ENCODE assay signal across 16 cellular contexts in the genomic region with DNA sequence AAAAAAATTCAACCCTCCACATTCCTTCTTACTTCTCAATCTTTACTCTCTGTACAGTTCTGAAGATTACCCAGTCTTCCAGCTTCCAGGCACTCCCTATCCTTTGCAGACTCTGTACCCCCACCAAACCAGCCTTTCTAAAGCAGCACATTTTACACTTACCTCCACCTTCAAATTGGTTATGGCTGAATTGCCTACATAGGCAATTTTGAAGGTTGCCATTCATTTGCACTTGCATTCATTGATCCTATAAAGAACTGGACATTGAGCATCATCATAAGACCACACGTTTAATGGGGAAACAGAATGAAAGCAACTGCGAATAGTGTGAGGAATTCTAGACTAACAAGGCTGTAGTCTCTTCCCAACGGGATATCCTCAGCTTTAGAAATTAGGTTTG.
A peak's percentile ranks its signal among the peaks of the same experiment; 100 is the strongest.
DNase-seq lines count a peak whose midpoint lies in the region; ATAC-seq, FAIRE-seq and TF ChIP-seq lines count a peak whose summit lies in the region.
"Had no signal": no experiment of that assay in that cellular context is flagged by ENCODE, and none has a peak within 500 bp of the region (broad histone marks: within the 10 kb centered on the region; RNA-seq: fewer than 3 reads in every experiment).

No MANE protein-coding gene starts in this region.

- H3K4me2 ChIP-seq in A549 (no peak overlapping the region), BLaER1 (peak overlapping the region; percentile 57), keratinocyte (ENCODE audit: control insufficient read depth, extremely low read depth, insufficient read depth, low read depth, low read length) (no peak overlapping the region)

- CTCF ChIA-PET in A549 (lab: Yijun Ruan, JAX) = interaction anchor here (0.8 kb wide), 1 partner anchor 19 kb away, joined by 3 read pairs; no protein-coding TSS in a partner anchor

- H3K36me3 ChIP-seq in BLaER1 = no peaks in the 10 kb centered on the region
- H3K36me3 ChIP-seq in KOPT-K1 (ENCODE audit: insufficient read depth, low read length) = no peaks in the 10 kb centered on the region
- H3K36me3 ChIP-seq in keratinocyte (ENCODE audit: control insufficient read depth in 2 of 2, extremely low read depth in 1 of 2, insufficient read depth in 2 of 2, low read length in 2 of 2) = no peaks in the 10 kb centered on the region
- no peaks in the 10 kb centered on the region for H3K36me3 ChIP-seq in gastrocnemius medialis

- H2AFZ ChIP-seq in keratinocyte (ENCODE audit: control insufficient read depth, low read length) = no peak overlapping the region

- no peak overlapping the region for H3K27ac ChIP-seq in A549
- H3K27ac ChIP-seq in BLaER1 = no peak overlapping the region
- peak overlapping the region; percentile 11 for H3K27ac ChIP-seq in KOPT-K1 (ENCODE audit: low read depth, low read length, poor library complexity, severe bottlenecking)
- H3K27ac ChIP-seq in keratinocyte (ENCODE audit: control insufficient read depth, insufficient read depth, low read length) = no peak overlapping the region
- H3K27ac ChIP-seq in gastrocnemius medialis = no peak overlapping the region

- H3K9me1 ChIP-seq in keratinocyte (ENCODE audit: control insufficient read depth, extremely low read depth, insufficient read depth, low read length) = no peaks in the 10 kb centered on the region

- TF ChIP-seq EP300 in A549 (IDR thresholded peaks at IDR 0.05) = no peak

- H3K9ac ChIP-seq in BLaER1 (no peak overlapping the region), keratinocyte (ENCODE audit: control insufficient read depth, extremely low read depth, insufficient read depth, low read length) (no peak overlapping the region)

- H3K36me3 Mint-ChIP-seq in activated naive CD4-positive, alpha-beta T cell treated with anti-CD3 and anti-CD28 coated beads, Interleukin-2, amount 50 U/mL, for 72 hours = no peaks in the 10 kb centered on the region
- H3K36me3 Mint-ChIP-seq: CD8-positive, alpha-beta T cell had no signal

- H3K9me3 ChIP-seq in A549 = no peaks in the 10 kb centered on the region
- no peaks in the 10 kb centered on the region for H3K9me3 ChIP-seq in BLaER1
- no peaks in the 10 kb centered on the region for H3K9me3 ChIP-seq in KOPT-K1 (ENCODE audit: insufficient read depth, low read length, poor library complexity, severe bottlenecking)
- no peaks in the 10 kb centered on the region for H3K9me3 ChIP-seq in keratinocyte (ENCODE audit: control insufficient read depth, low read depth, low read length)
- H3K9me3 ChIP-seq in gastrocnemius medialis = no peaks in the 10 kb centered on the region

- POLR2A ChIA-PET in A549 (lab: Yijun Ruan, JAX) = no interaction called here

- DNase-seq in A549 (ENCODE audit: low read depth in 1 of 2, low spot score in 1 of 2) (no peak), keratinocyte (ENCODE audit: low read depth, low spot score) (no peak), gastrocnemius medialis (no peak)
- no peak for DNase-seq in activated naive CD4-positive, alpha-beta T cell treated with anti-CD3 and anti-CD28 coated beads, Interleukin-2, amount 50 U/mL, for 72 hours (ENCODE audit: low spot score in 2 of 2)
- DNase-seq: AML-193; Calu3; CD8-positive, alpha-beta T cell; DMS79 treated with DMSO at 0.1 percent for 48 hours; GF-D8; H9; KBM-7 had no signal

- no peaks in the 10 kb centered on the region for H3K4me1 ChIP-seq in A549
- peaks cover 26% of the 10 kb centered on the region for H3K4me1 ChIP-seq in BLaER1
- H3K4me1 ChIP-seq in keratinocyte (ENCODE audit: control insufficient read depth, extremely low read depth, insufficient read depth, low read length) = peaks cover 21% of the 10 kb centered on the region
- H3K4me1 ChIP-seq in gastrocnemius medialis = no peaks in the 10 kb centered on the region

- no peaks in the 10 kb centered on the region for H3K9me3 Mint-ChIP-seq in activated naive CD4-positive, alpha-beta T cell treated with anti-CD3 and anti-CD28 coated beads, Interleukin-2, amount 50 U/mL, for 72 hours
- H3K9me3 Mint-ChIP-seq: CD8-positive, alpha-beta T cell; H9 had no signal

- 3% methylated on average over 3 of the region's 3 CpGs for WGBS in A549 (ENCODE audit: missing lambda C conversion rate)

- no peak overlapping the region for H3K27ac Mint-ChIP-seq in activated naive CD4-positive, alpha-beta T cell treated with anti-CD3 and anti-CD28 coated beads, Interleukin-2, amount 50 U/mL, for 72 hours
- H3K27ac Mint-ChIP-seq: CD8-positive, alpha-beta T cell; H9 had no signal

- TF ChIP-seq CTCF in A549 (IDR thresholded peaks at IDR 0.05) = no peak
- no peak for TF ChIP-seq CTCF in keratinocyte (optimal IDR thresholded peaks at IDR 0.05 in 1 of 3, IDR thresholded peaks at IDR 0.05 in 1 of 3, conservative IDR thresholded peaks at IDR 0.05 in 1 of 3; ENCODE audit: extremely low read depth in 1 of 3, insufficient read depth in 2 of 3, low read length in 3 of 3)
- no peak for TF ChIP-seq CTCF in gastrocnemius medialis (IDR thresholded peaks at IDR 0.05 in 4 of 5, conservative IDR thresholded peaks at IDR 0.05 in 1 of 5)

- H3K27me3 ChIP-seq in BLaER1 = no peaks in the 10 kb centered on the region
- no peaks in the 10 kb centered on the region for H3K27me3 ChIP-seq in keratinocyte (ENCODE audit: control insufficient read depth, extremely low read depth, insufficient read depth, low read length)
- peaks cover 0 to 3% (median 0%) of the 10 kb centered on the region in 3 donors for H3K27me3 ChIP-seq in gastrocnemius medialis

- no peak overlapping the region for H3K4me3 ChIP-seq in A549
- no peak overlapping the region for H3K4me3 ChIP-seq in BLaER1
- H3K4me3 ChIP-seq in keratinocyte (ENCODE audit: control insufficient read depth in 2 of 3, extremely low read depth in 1 of 3, insufficient read depth in 2 of 3, low read depth in 1 of 3, low read length in 3 of 3) = no peak overlapping the region
- H3K4me3 ChIP-seq in gastrocnemius medialis = no peak overlapping the region

- intact Hi-C loops in gastrocnemius medialis (cut with DNase I; ENCODE audit: low total_unique reads) = no loop called here

- dilution Hi-C loops in keratinocyte (cut with MboI; ENCODE audit: extremely low pct_ligation_motif_present, low sequenced_read_pairs) = no loop called here

- H3K79me2 ChIP-seq in keratinocyte (ENCODE audit: control insufficient read depth, insufficient read depth, low read length) = no peaks in the 10 kb centered on the region

- TF ChIP-seq POLR2A in A549 (IDR thresholded peaks at IDR 0.05; ENCODE audit: low read length) (no peak), gastrocnemius medialis (IDR thresholded peaks at IDR 0.05) (no peak)

- TF ChIP-seq RAD21 in A549 (conservative IDR thresholded peaks at IDR 0.05 in 1 of 2, IDR thresholded peaks at IDR 0.05 in 1 of 2) = no peak

- H4K20me1 ChIP-seq in BLaER1 (no peaks in the 10 kb centered on the region), keratinocyte (ENCODE audit: control insufficient read depth, extremely low read depth, insufficient read depth, low read length) (no peaks in the 10 kb centered on the region)

- no peak for ATAC-seq in A549
- no peak for ATAC-seq in gastrocnemius medialis
- ATAC-seq in activated naive CD4-positive, alpha-beta T cell treated with anti-CD3 and anti-CD28 coated beads, Interleukin-2, amount 50 U/mL, for 72 hours = no peak
- no peak for ATAC-seq in HG03280 (IDR thresholded peaks at IDR 0.05; ENCODE audit: unreplicated experiment)
- ATAC-seq: CD8-positive, alpha-beta T cell had no signal

- FAIRE-seq in A549 (lab: Jason Lieb, UNC) (no peak), keratinocyte (lab: Jason Lieb, UNC) (peak; percentile 41)
- FAIRE-seq: A204.1, H1 had no signal

- in situ Hi-C loops in gastrocnemius medialis (cut with MboI; ENCODE audit: low sequenced_read_pairs in 4 of 4) = no loop called here

TF ChIP-seq in A549, 52 proteins besides CTCF, POLR2A, EP300 and RAD21:
- TF ChIP-seq HEYL (CRISPR knock-in tag; IDR thresholded peaks at IDR 0.05) (no peak), MAFK (IDR thresholded peaks at IDR 0.05; ENCODE audit: partially characterized antibody) (peak; percentile 41)
